ENCODE assay signal across 8 cellular contexts in the genomic region with DNA sequence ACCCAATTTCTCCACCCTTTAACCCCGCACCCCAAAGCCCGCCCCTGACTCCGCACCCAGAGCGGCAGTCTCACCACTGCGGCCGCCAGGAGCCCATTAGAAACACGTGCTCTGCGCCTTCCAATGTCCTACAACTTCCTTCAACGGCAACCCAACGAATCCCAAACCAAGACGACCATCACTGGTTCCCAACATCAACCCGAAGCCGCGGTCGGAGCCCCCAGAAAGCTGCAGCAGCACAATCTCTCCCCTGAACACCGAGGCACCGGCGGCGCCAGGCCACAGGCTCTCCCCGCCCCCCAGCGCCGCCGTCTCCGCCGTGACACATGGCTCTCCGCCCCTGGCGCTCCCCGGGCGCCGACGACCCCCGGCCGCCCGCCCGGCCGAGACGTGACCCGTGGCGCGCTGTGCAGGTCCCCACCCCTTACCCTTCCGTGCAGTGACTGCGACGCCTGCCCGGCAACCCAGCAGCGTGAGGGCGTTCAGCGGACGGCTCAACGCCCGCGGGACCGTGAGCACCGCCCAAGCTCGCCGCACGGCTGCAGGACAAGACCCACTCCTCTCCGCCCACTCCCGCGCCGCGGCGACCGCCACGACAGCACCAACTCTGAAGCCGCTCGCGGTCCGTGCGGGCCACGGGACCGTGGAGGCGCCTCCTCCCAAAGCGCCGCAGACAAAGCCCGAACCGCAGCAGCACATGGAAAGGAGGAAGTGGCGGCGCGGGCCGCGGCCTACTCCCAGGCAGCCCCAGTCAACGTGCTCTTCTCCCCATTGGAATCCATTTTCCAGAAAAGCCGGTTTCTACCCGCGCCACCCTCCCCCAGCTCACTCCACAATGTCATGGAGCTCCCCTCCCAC. TPM values are rescaled to one million over a fixed set of nuclear protein-coding genes. Genes with fewer than 3 reads are reported as not detected.
DNase-seq lines count a peak whose midpoint lies in the region; ATAC-seq and TF ChIP-seq lines count a peak whose summit lies in the region.

No MANE protein-coding gene starts in this region.

- no peak for ATAC-seq in HG02973 (IDR thresholded peaks at IDR 0.05; ENCODE audit: unreplicated experiment)
- no peak for ATAC-seq in GM18511 (IDR thresholded peaks at IDR 0.05; ENCODE audit: unreplicated experiment)

- peaks cover 54% of the 10 kb centered on the region for H3K4me1 Mint-ChIP-seq in chondrocyte (ENCODE audit: low read depth)

- no peaks in the 10 kb centered on the region for H3K27me3 Mint-ChIP-seq in chondrocyte (ENCODE audit: low read depth)

- peak overlapping the region; percentile 100 for H3K27ac Mint-ChIP-seq in chondrocyte (ENCODE audit: unreplicated experiment)

- CTCF ChIA-PET in GM10248 (lab: Yijun Ruan, JAX) = interaction anchor here (0.9 to 1.1 kb wide), 2 partner anchors 14 to 49 kb away, joined by 3 read pairs; no protein-coding TSS in a partner anchor

- POLR2A ChIA-PET in GM10248 (lab: Yijun Ruan, JAX) = interaction anchor here (1.1 to 8.8 kb wide), 5 partner anchors 11 to 49 kb away, joined by 3 to 254 read pairs (median 13); a partner anchor contains a TSS

- TF ChIP-seq CTCF in GM10248 (IDR thresholded peaks at IDR 0.05; ENCODE audit: control extremely low read depth, extremely low read depth, low read depth, missing control alignments) (no peak), chondrocyte (IDR thresholded peaks at IDR 0.05) (peak; percentile 4)

- no peaks in the 10 kb centered on the region for H3K9me3 Mint-ChIP-seq in chondrocyte (ENCODE audit: low read depth)

- H3K36me3 Mint-ChIP-seq in chondrocyte (ENCODE audit: low read depth) = peaks cover 23% of the 10 kb centered on the region

- H3K4me3 Mint-ChIP-seq in chondrocyte (ENCODE audit: unreplicated experiment) = peak overlapping the region; percentile 87

- DNase-seq in GM10248 (ENCODE audit: extremely low spot score) = peak; percentile 39
- DNase-seq in NCI-H146 (lab: John Stamatoyannopoulos, UW) = peak; percentile 59
- peak; percentile 53 to 62 for DNase-seq in activated CD4-positive, alpha-beta T cell treated with anti-CD3 and anti-CD28 coated beads for 4 hours
- DNase-seq in chondrocyte (ENCODE audit: low spot score) = peak; percentile 94
- DNase-seq in left kidney (ENCODE audit: low read depth, low spot score) = peak; percentile 73
- DNase-seq in stimulated activated CD4-positive, alpha-beta T cell treated with anti-CD3 and anti-CD28 coated beads, Interleukin-1b, Interleukin-23, amount 100 ng/mL, for 48 hours = peak; percentile 50

RNA-seq across cellular contexts. Expression of a gene that starts 0.5 kb away (rescaled TPM):
- 87.4 to 116 TPM (median 90.5 TPM) in 3 replicates for total RNA-seq in chondrocyte

RNA-seq across cellular contexts. Expression of a gene that starts 48.5 kb away (rescaled TPM):
- total RNA-seq in chondrocyte = 70.8 to 79.7 TPM (median 77.2 TPM) in 3 replicates

Comparison
In these comparisons a context has a peak if more than half of its experiments do, and no peak if none do; other contexts are left out.
1. DNase-seq: peak in every context shown above with its lines; median percentile 94 in chondrocyte; 73 in left kidney; 59 in NCI-H146; 58 in activated CD4-positive, alpha-beta T cell treated with anti-CD3 and anti-CD28 coated beads for 4 hours; 50 in stimulated activated CD4-positive, alpha-beta T cell treated with anti-CD3 and anti-CD28 coated beads, Interleukin-1b, Interleukin-23, amount 100 ng/mL, for 48 hours; 39 in GM10248.